In genomic region chr6:37169458-37170272, GRCh38 we compare ENCODE assay signal across 8 cellular contexts. TPM values are rescaled to one million over a fixed set of nuclear protein-coding genes. Genes with fewer than 3 reads are reported as not detected.
A peak's percentile ranks its signal among the peaks of the same experiment; 100 is the strongest.
DNase-seq lines count a peak whose midpoint lies in the region; ATAC-seq, FAIRE-seq and TF ChIP-seq lines count a peak whose summit lies in the region.

TSS of gene PIM1 (plus strand) at chr6:37170152. CDS start at chr6:37170576, 424 bp downstream.

- H3K9me3 ChIP-seq in PC-3 (ENCODE audit: low read length), result no peaks in the 10 kb centered on the region

- H3K9me2 ChIP-seq in PC-3 (replicated peaks; ENCODE audit: low read length), result no peaks in the 10 kb centered on the region

- no TSS peak for BruUV-seq in PC-3 (replicated peaks; lab: Mats Ljungman, UMichigan)

- H3K36me3 ChIP-seq in PC-3 (ENCODE audit: low read depth, low read length), result peaks cover 31% of the 10 kb centered on the region

- H3K36me3 Mint-ChIP-seq in IgD-negative memory B cell, result peaks cover 8% of the 10 kb centered on the region

- H3K27me3 ChIP-seq in PC-3 (ENCODE audit: low read length), result no peaks in the 10 kb centered on the region

- ATAC-seq in GM21528 (IDR thresholded peaks at IDR 0.05; ENCODE audit: low FRiP score, unreplicated experiment) (peak; percentile 63), PC-3 (peak; percentile 69)

- CTCF ChIA-PET in PC-3 (lab: Charles Lee), result interaction anchor here (0.7 to 1.5 kb wide), 4 partner anchors 8 to 66 kb away, joined by 3 to 6 read pairs (median 4); no protein-coding TSS in a partner anchor

- H2AFZ ChIP-seq in PC-3 (ENCODE audit: low read length), result peak within 1 kb of the TSS; percentile 90

- peaks cover 9 to 31% (median 27%) of the 10 kb centered on the region in 3 donors for H3K4me1 Mint-ChIP-seq in IgD-negative memory B cell

- POLR2A ChIA-PET in PC-3 (lab: Charles Lee; ENCODE audit: unreplicated experiment), result interaction anchor here (0.6 to 1.5 kb wide), 6 partner anchors 9 to 880 kb away, joined by 3 to 33 read pairs (median 5); no protein-coding TSS in a partner anchor

- peaks cover 40% of the 10 kb centered on the region for H4K20me1 ChIP-seq in PC-3 (ENCODE audit: low read length)

- H3K27ac Mint-ChIP-seq in IgD-negative memory B cell, result peak within 1 kb of the TSS; percentile 86 to 99 (median 99)

- H3K4me1 ChIP-seq in PC-3 (ENCODE audit: insufficient read depth, low read length), result peaks cover 13% of the 10 kb centered on the region

- no peak for TF ChIP-seq CTCF in D721Med (IDR thresholded peaks at IDR 0.05; ENCODE audit: insufficient read depth, missing control alignments)
- TF ChIP-seq CTCF in PC-3 (conservative IDR thresholded peaks at IDR 0.05; ENCODE audit: low read depth, low read length), result no peak

- no peak for FAIRE-seq in D721Med (lab: Jason Lieb, UNC)

- H3K27ac ChIP-seq in PC-3 (ENCODE audit: low read length), result peak within 1 kb of the TSS; percentile 78
- peak within 1 kb of the TSS; percentile 94 for H3K27ac ChIP-seq in epithelial cell of prostate

- peaks cover 35% of the 10 kb centered on the region for H3K79me2 ChIP-seq in PC-3 (ENCODE audit: low read length)

- H3F3A ChIP-seq in PC-3 (ENCODE audit: low read length, unreplicated experiment), result no peaks in the 10 kb centered on the region

- DNase-seq in D721Med (ENCODE audit: insufficient read length, low spot score) (peak; percentile 89), PC-3 (peak; percentile 95), activated T-cell treated with anti-CD3 and anti-CD28 coated beads for 48 hours (ENCODE audit: low read depth) (peak; percentile 100), epithelial cell of prostate (ENCODE audit: low read depth, low spot score) (peak; percentile 76), mucosa of gallbladder (ENCODE audit: low spot score) (peak; percentile 99)
- peak; percentile 100 for DNase-seq in stimulated activated CD8-positive, alpha-beta memory T cell treated with anti-CD3 and anti-CD28 coated beads, Interleukin-4, amount 100 ng/mL, for 24 hours (ENCODE audit: low read depth)

- peak within 1 kb of the TSS; percentile 80 for H3K4me3 ChIP-seq in PC-3 (ENCODE audit: low read length)

- H3K4me3 Mint-ChIP-seq in IgD-negative memory B cell, result peak within 1 kb of the TSS; percentile 90 to 99 (median 97)

- peak within 1 kb of the TSS; percentile 98 for H3K9ac ChIP-seq in PC-3 (ENCODE audit: low read length)

- H3K4me2 ChIP-seq in PC-3 (ENCODE audit: low read length), result peak within 1 kb of the TSS; percentile 89

- no peaks in the 10 kb centered on the region for H3K9me3 Mint-ChIP-seq in IgD-negative memory B cell

- intact Hi-C loops in PC-3 (cut with micrococcal nuclease), result loop anchor here (1.0 to 2.0 kb wide), 3 partner anchors 35 to 67 kb away; no protein-coding TSS in a partner anchor

- H3K27me3 Mint-ChIP-seq in IgD-negative memory B cell, result no peaks in the 10 kb centered on the region

RNA-seq across cellular contexts. Expression of gene PIM1, which starts in this region (rescaled TPM):
- polyA plus RNA-seq in IgD-negative memory B cell, result 31.1 TPM
- total RNA-seq in PC-3 (2014; rRNA removed), result 74.1 and 93.3 TPM in 2 replicates
- 21.8 TPM for total RNA-seq in mucosa of gallbladder

Comparison
In these comparisons a context has a peak if more than half of its experiments do, and no peak if none do; other contexts are left out.
1. Peak in every context shown above with its lines: DNase-seq, ATAC-seq, H3K4me3 ChIP-seq and H3K27ac ChIP-seq.